8 cellular contexts compared by ENCODE assay signal in the genomic region with DNA sequence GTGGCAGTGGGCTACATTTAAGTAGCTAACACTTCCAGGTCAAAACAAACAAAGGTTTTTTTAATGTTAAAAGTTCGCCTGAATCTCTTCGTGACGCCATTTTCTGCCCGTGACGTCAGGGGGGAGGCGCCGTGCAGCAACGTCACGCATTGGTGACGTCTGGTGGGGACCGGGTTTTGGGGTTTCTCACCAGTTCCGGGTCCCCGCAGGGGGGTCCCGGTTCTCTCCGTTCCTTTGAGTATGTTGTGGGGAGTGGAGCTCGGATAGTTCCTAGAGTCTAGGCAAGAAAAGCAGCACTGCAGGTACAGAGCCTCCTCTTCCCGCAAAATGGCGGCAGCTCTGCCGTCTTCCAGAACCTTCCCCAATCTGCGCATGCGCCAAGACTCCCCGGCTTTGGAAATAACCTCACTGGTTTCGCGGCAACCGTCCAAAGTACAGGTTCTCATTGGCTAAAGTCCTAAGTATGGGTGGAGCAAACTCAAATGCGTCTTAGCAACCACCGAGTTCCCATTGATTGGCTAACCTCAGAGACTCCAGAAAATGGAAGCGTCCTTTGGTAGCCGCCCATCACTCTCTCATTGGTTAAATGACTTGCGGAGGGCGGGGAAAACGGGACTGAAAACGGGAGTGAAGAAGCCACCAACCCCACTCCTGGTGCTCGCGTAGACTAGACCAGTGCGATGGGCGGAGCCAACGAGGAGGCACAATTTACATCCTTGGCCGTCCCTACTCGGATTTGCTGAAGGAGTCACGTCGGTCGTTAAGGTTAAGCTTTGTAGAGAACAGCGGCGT. TPM values are rescaled to one million over a fixed set of nuclear protein-coding genes. Genes with fewer than 3 reads are reported as not detected.
DNase-seq lines count a peak whose midpoint lies in the region; ATAC-seq and TF ChIP-seq lines count a peak whose summit lies in the region.

A gene (minus strand): TSS at position 341 of the 792 bp plus-strand sequence.

- no peak for TF ChIP-seq CTCF in AG09319 (IDR thresholded peaks at IDR 0.05; ENCODE audit: low read depth, low read length)

- ATAC-seq in GM19043 (IDR thresholded peaks at IDR 0.05; ENCODE audit: low read depth, unreplicated experiment) = peak; percentile 95
- ATAC-seq in HG03378 (IDR thresholded peaks at IDR 0.05; ENCODE audit: unreplicated experiment) = peak; percentile 90

- peak; percentile 100 for DNase-seq in AG09319 (ENCODE audit: extremely low read depth, low read depth)
- peak; percentile 100 for DNase-seq in NCI-H460 (ENCODE audit: extremely low read depth, low read depth)
- DNase-seq in activated CD4-positive, CD25-positive, alpha-beta regulatory T cell treated with anti-CD3 and anti-CD28 coated beads, Interleukin-2, amount 50 U/mL, for 72 hours = peak; percentile 99
- peak; percentile 98 to 100 for DNase-seq in cerebellar nuclear complex (lab: John Stamatoyannopoulos, UW)
- peak; percentile 100 for DNase-seq in islet precursor cell
- DNase-seq in stimulated activated CD4-positive, alpha-beta T cell treated with anti-CD3 and anti-CD28 coated beads, Interleukin-12 subunit alpha, Interleukin-12 subunit beta, amount 100 ng/mL, for 48 hours (ENCODE audit: low read depth in 2 of 3, low spot score in 1 of 3) = peak; percentile 98 to 99 (median 99)

RNA-seq across cellular contexts. Expression of the gene that starts here (rescaled TPM):
- 54.4 and 64.8 TPM in 2 replicates for total RNA-seq in NCI-H460 (2014; rRNA removed; shearing (Covaris generic))
- 93.9 and 125 TPM in 2 replicates for polyA plus RNA-seq in NCI-H460 (2014; cell fraction: nucleus; rRNA removed)

Comparison
In these comparisons a context has a peak if more than half of its experiments do, and no peak if none do; other contexts are left out.
1. Peak in every context shown above with its lines: DNase-seq and ATAC-seq.